Comparison of ENCODE assay signal across 1 cellular context in genomic region chr13:49214917-49215376, GRCh38.
TF ChIP-seq lines count a peak whose summit lies in the region.

No MANE protein-coding gene starts in this region.

TF ChIP-seq in HepG2, 621 proteins besides CTCF, POLR2A, EP300 and RAD21 (continued from another document and continues in another):
- TF ChIP-seq DMAP1 (CRISPR knock-in tag; IDR thresholded peaks at IDR 0.05) (peak; percentile 61; the same call in 1 of the 2 replicates), GATAD1 (CRISPR knock-in tag; IDR thresholded peaks at IDR 0.05) (0 out of 2 replicates have a peak, but pooled peaks have one; percentile 33), ZNF580 (CRISPR knock-in tag; IDR thresholded peaks at IDR 0.05; ENCODE audit: borderline replicate concordance, low read depth) (peak; percentile 67; the same call in 1 of the 2 replicates), ZNF619 (CRISPR knock-in tag; IDR thresholded peaks at IDR 0.05) (peak; percentile 44; the same call in 1 of the 2 replicates), HIVEP1 (CRISPR knock-in tag; IDR thresholded peaks at IDR 0.05) (peak; percentile 52; the same call in 1 of the 2 replicates), CEBPZ (IDR thresholded peaks at IDR 0.05; ENCODE audit: low read length) (no peak), ZNF317 (CRISPR knock-in tag; IDR thresholded peaks at IDR 0.05) (peak; percentile 77; the same call in 1 of the 2 replicates), HNRNPUL1 (IDR thresholded peaks at IDR 0.05; ENCODE audit: low read depth, low read length) (no peak), ARHGAP35 (CRISPR knock-in tag; IDR thresholded peaks at IDR 0.05; ENCODE audit: borderline replicate concordance) (no peak), ARNT2 (CRISPR knock-in tag; IDR thresholded peaks at IDR 0.05; ENCODE audit: low read depth) (no peak), HINFP (CRISPR knock-in tag; IDR thresholded peaks at IDR 0.05; ENCODE audit: low read depth) (no peak), PHF20 (CRISPR knock-in tag; IDR thresholded peaks at IDR 0.05) (peak; percentile 74), FOXC1 (CRISPR knock-in tag; IDR thresholded peaks at IDR 0.05; ENCODE audit: borderline replicate concordance) (0 out of 2 replicates have a peak, but pooled peaks have one; percentile 24), ZBTB21 (CRISPR knock-in tag; IDR thresholded peaks at IDR 0.05) (0 out of 2 replicates have a peak, but pooled peaks have one; percentile 32), SIX4 (CRISPR knock-in tag; IDR thresholded peaks at IDR 0.05) (0 out of 2 replicates have a peak, but pooled peaks have one; percentile 46), SKI (IDR thresholded peaks at IDR 0.05; ENCODE audit: partially characterized antibody) (no peak), ZNF891 (CRISPR knock-in tag; IDR thresholded peaks at IDR 0.05) (no peak), ARID4A (CRISPR knock-in tag; IDR thresholded peaks at IDR 0.05; ENCODE audit: borderline replicate concordance) (peak; percentile 52; the same call in 1 of the 2 replicates), BCL6 (CRISPR knock-in tag; IDR thresholded peaks at IDR 0.05) (no peak), NPAS2 (CRISPR knock-in tag; IDR thresholded peaks at IDR 0.05; ENCODE audit: borderline replicate concordance) (no peak), ZHX1 (CRISPR knock-in tag; IDR thresholded peaks at IDR 0.05; ENCODE audit: low read depth) (no peak), ZNF710 (CRISPR knock-in tag; IDR thresholded peaks at IDR 0.05; ENCODE audit: borderline replicate concordance) (0 out of 2 replicates have a peak, but pooled peaks have one; percentile 45), PCBP2 (optimal IDR thresholded peaks at IDR 0.05; ENCODE audit: low read depth, low read length, poor library complexity, severe bottlenecking) (no peak), KAT8 (CRISPR knock-in tag; IDR thresholded peaks at IDR 0.05) (peak; percentile 88), ZNF333 (CRISPR knock-in tag; IDR thresholded peaks at IDR 0.05; ENCODE audit: borderline replicate concordance) (peak; percentile 55; the same call in 1 of the 2 replicates), ZNF329 (CRISPR knock-in tag; IDR thresholded peaks at IDR 0.05; ENCODE audit: low read depth) (no peak), ZNF597 (CRISPR knock-in tag; IDR thresholded peaks at IDR 0.05) (no peak), NFAT5 (CRISPR knock-in tag; IDR thresholded peaks at IDR 0.05) (0 out of 2 replicates have a peak, but pooled peaks have one; percentile 46), STAG1 (CRISPR knock-in tag; IDR thresholded peaks at IDR 0.05) (0 out of 2 replicates have a peak, but pooled peaks have one; percentile 11), ATRX (CRISPR knock-in tag; IDR thresholded peaks at IDR 0.05; ENCODE audit: borderline replicate concordance) (no peak), IRF2 (CRISPR knock-in tag; IDR thresholded peaks at IDR 0.05) (peak; percentile 49; the same call in 1 of the 2 replicates), ZNF784 (CRISPR knock-in tag; IDR thresholded peaks at IDR 0.05; ENCODE audit: borderline replicate concordance) (peak; percentile 42; the same call in 1 of the 2 replicates), TAF1 (CRISPR knock-in tag; IDR thresholded peaks at IDR 0.05) (peak; percentile 63; the same call in 1 of the 2 replicates)
